In the genomic region with DNA sequence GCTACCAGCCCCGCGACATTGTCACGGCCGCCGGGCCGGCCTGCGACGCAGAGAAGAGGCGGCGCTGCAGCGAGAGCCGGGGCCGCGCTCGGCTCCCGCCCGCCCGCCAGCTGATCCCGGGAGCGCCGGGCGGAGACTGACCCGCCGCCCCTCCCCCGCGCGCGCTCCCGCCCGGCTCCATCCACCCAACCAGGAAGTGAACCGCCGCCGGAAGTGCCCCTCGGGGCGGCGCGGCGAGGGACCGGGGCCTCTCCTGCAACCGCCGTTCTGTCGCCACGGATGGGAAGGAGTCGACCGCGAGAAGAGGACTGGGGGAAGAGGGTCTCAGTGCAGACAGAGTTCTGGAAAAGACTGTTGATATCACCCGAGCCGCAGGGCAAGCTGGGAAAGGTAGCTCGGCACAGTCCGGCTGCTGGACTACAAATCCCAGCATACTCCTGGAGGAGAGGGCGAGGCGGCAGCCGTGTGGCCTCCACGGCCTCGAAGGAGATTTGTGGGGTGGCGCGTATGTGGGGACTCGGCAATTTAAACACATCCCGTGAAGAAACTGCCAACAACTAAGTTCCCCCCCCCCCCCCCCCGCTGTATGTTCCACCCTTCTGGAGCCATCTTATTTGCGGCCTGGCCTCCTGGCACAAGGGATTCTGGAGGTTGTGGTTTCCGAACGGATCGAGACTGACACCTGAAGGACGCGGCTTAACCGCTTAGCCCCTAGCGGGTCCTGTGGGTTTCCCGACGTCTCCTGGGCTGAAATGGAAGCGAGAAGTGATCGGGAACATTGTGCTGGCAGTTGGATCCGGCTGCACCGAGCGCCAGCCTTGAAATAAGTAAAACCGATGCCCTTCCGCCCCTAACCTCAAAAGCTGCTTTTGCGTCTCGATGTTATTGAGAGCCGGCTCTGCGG, we compare ENCODE assay signal across 1 cellular context.
A peak's percentile ranks its signal among the peaks of the same experiment; 100 is the strongest.
TF ChIP-seq lines count a peak whose summit lies in the region.

Gene AAK1 (minus strand): TSS at position 138 of the 904 bp plus-strand sequence. CDS start 699 bp downstream, outside the sequence.

TF ChIP-seq in K562, 482 proteins besides CTCF, POLR2A, EP300 and RAD21 (continued from another document and continues in another):
- no peak; the same call in 1 of the 2 replicates for TF ChIP-seq HBP1 (CRISPR knock-in tag; IDR thresholded peaks at IDR 0.05)
- no peak for TF ChIP-seq HMBOX1 (IDR thresholded peaks at IDR 0.05)
- no peak for TF ChIP-seq ZBTB2 (IDR thresholded peaks at IDR 0.05)
- TF ChIP-seq, protein P1, sequence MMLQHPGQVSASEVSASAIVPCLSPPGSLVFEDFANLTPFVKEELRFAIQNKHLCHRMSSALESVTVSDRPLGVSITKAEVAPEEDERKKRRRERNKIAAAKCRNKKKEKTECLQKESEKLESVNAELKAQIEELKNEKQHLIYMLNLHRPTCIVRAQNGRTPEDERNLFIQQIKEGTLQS (IDR thresholded peaks at IDR 0.05), result no peak
- TF ChIP-seq, protein P1 (CRISPR knock-in tag; conservative IDR thresholded peaks at IDR 0.05), result no peak
- TF ChIP-seq CCAR2 (IDR thresholded peaks at IDR 0.05; ENCODE audit: low read depth, low read length), result no peak
- TF ChIP-seq RREB1 (CRISPR knock-in tag; IDR thresholded peaks at IDR 0.05), result 0 out of 2 replicates have a peak, but pooled peaks have one; percentile 55
- TF ChIP-seq GATA2 (CRISPR knock-in tag; IDR thresholded peaks at IDR 0.05), result no peak
- peak; percentile 78 for TF ChIP-seq HMGN3 (IDR thresholded peaks at IDR 0.05; ENCODE audit: borderline replicate concordance, extremely low read depth, insufficient read length, low read depth, low read length)
- TF ChIP-seq POLR2AphosphoS2 (IDR thresholded peaks at IDR 0.05; ENCODE audit: low read length), result no peak
- no peak for TF ChIP-seq HOMEZ (CRISPR knock-in tag; IDR thresholded peaks at IDR 0.05)
- no peak for TF ChIP-seq KDM1A (IDR thresholded peaks at IDR 0.05)
- TF ChIP-seq NFATC3 (IDR thresholded peaks at IDR 0.05), result no peak
- no peak for TF ChIP-seq ZNF586 (CRISPR knock-in tag; conservative IDR thresholded peaks at IDR 0.05)
- TF ChIP-seq ZBTB5 (IDR thresholded peaks at IDR 0.05), result no peak
- no peak for TF ChIP-seq TEAD2 (tag; IDR thresholded peaks at IDR 0.05)
- TF ChIP-seq SFPQ (IDR thresholded peaks at IDR 0.05; ENCODE audit: low read depth, low read length), result no peak
- TF ChIP-seq ZNF197 (CRISPR knock-in tag; IDR thresholded peaks at IDR 0.05; ENCODE audit: low read depth), result 0 out of 2 replicates have a peak, but pooled peaks have one; percentile 80
- no peak for TF ChIP-seq TRIM28 (IDR thresholded peaks at IDR 0.05)
- TF ChIP-seq JUNB (CRISPR knock-in tag; conservative IDR thresholded peaks at IDR 0.05), result no peak
- no peak for TF ChIP-seq MCM3 (IDR thresholded peaks at IDR 0.05)
- TF ChIP-seq PRDM10 (IDR thresholded peaks at IDR 0.05; ENCODE audit: partially characterized antibody), result peak; percentile 62
- TF ChIP-seq STAT5A (IDR thresholded peaks at IDR 0.05; ENCODE audit: borderline replicate concordance, low read length), result no peak
- peak; percentile 82 for TF ChIP-seq POLR2H (tag; IDR thresholded peaks at IDR 0.05; ENCODE audit: low read depth)
- TF ChIP-seq ERF (CRISPR knock-in tag; IDR thresholded peaks at IDR 0.05), result 0 out of 2 replicates have a peak, but pooled peaks have one; percentile 38
- no peak for TF ChIP-seq HNRNPH1 (optimal IDR thresholded peaks at IDR 0.05; ENCODE audit: low read depth, low read length)
- TF ChIP-seq SIX5 (IDR thresholded peaks at IDR 0.05; ENCODE audit: borderline replicate concordance in 1 of 2, insufficient read depth in 1 of 2, low read depth in 1 of 2, low read length in 2 of 2), result peak; percentile 36 to 62; a peak in 3 of 4 replicates
- TF ChIP-seq GABPB2 (CRISPR knock-in tag; conservative IDR thresholded peaks at IDR 0.05), result no peak
- TF ChIP-seq ELF2 (CRISPR knock-in tag; IDR thresholded peaks at IDR 0.05), result peak; percentile 93
- no peak for TF ChIP-seq FOXK1 (CRISPR knock-in tag; IDR thresholded peaks at IDR 0.05; ENCODE audit: borderline replicate concordance)
- TF ChIP-seq KLF13 (tag; IDR thresholded peaks at IDR 0.05; ENCODE audit: borderline replicate concordance, low read depth), result no peak
- no peak for TF ChIP-seq PCBP2 (IDR thresholded peaks at IDR 0.05; ENCODE audit: low read depth, low read length, poor library complexity, severe bottlenecking)
- no peak for TF ChIP-seq HOXB6 (CRISPR knock-in tag; IDR thresholded peaks at IDR 0.05; ENCODE audit: borderline replicate concordance)
